ENCODE assay signal across 18 cellular contexts in the genomic region with DNA sequence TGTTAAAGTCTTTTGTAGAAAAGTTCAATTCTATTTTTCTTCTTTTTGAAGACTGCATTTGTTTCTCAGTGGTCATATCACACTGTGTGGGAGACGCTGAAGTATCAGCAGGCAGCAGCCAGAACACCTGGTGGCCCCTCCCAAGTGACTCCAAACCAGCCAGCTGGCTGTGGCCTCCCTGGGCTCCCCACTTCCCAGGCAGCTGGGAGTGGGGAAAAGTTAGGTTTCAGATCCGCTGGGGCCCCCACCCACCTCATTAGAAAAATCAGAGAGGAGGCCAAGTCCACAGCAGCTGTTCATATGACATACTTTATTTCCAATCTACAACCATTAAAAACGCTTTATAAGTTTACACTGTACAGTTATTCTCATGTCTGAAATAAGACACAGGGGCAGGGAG. TPM values are rescaled to one million over a fixed set of nuclear protein-coding genes. Genes with fewer than 3 reads are reported as not detected.
A peak's percentile ranks its signal among the peaks of the same experiment; 100 is the strongest.
DNase-seq lines count a peak whose midpoint lies in the region; FAIRE-seq lines count a peak whose summit lies in the region.
"Had no signal": no experiment of that assay in that cellular context is flagged by ENCODE, and none has a peak within 500 bp of the region (broad histone marks: within the 10 kb centered on the region; RNA-seq: fewer than 3 reads in every experiment).

No MANE protein-coding gene starts in this region.

- H3K27me3 ChIP-seq in small intestine (ENCODE audit: control insufficient read depth in 2 of 2, insufficient read depth in 2 of 2, low read length in 2 of 2): no peaks in the 10 kb centered on the region

- peaks cover 68% of the 10 kb centered on the region for H3K4me1 Mint-ChIP-seq in dendritic cell treated with granulocyte-macrophage colony-stimulating factor and Interleukin-4, amounts not matched to agents 40 ng/mL and 50 ng/mL, for 4 days (ENCODE audit: low read depth)

- 25 to 43% (median 32%) methylated on average over 3 of the region's 3 CpGs for WGBS in small intestine, 3 donors

- FAIRE-seq in small intestine (lab: Jason Lieb, UNC): no peak

- H3K27ac ChIP-seq in small intestine (ENCODE audit: low read depth in 1 of 2, low read length in 1 of 2): no peak overlapping the region
- H3K27ac ChIP-seq: 22Rv1 had no signal

- peaks cover 3% of the 10 kb centered on the region in 2 donors for H3K4me1 ChIP-seq in small intestine (ENCODE audit: control insufficient read depth in 2 of 2, insufficient read depth in 1 of 2, low read depth in 1 of 2, low read length in 1 of 2)

- H3K9me3 Mint-ChIP-seq in dendritic cell treated with granulocyte-macrophage colony-stimulating factor and Interleukin-4, amounts not matched to agents 40 ng/mL and 50 ng/mL, for 4 days: no peaks in the 10 kb centered on the region

- H3K36me3 ChIP-seq in small intestine (ENCODE audit: control insufficient read depth in 2 of 2, insufficient read depth in 2 of 2, low read length in 2 of 2): no peaks in the 10 kb centered on the region

- DNase-seq in NCI-H2081 (lab: John Stamatoyannopoulos, UW): peak; percentile 23 to 56
- no peak for DNase-seq in NCI-H2081 treated with DMSO at 0.1 percent for 48 hours (lab: John Stamatoyannopoulos, UW)
- peak; percentile 25 to 40 for DNase-seq in NCI-H446 (lab: John Stamatoyannopoulos, UW)
- peak; percentile 56 for DNase-seq in posterior vena cava (ENCODE audit: low spot score)
- DNase-seq in activated CD4-positive, alpha-beta T cell treated with anti-CD3 and anti-CD28 coated beads, Interleukin-2, amount 50 U/mL, for 4 hours: no peak
- no peak for DNase-seq in small intestine
- DNase-seq in dedifferentiated amniotic fluid mesenchymal stem cell (ENCODE audit: extremely low spot score): no peak
- DNase-seq: DMS153, EL, H9, NCI-H1417, NCI-H1930, NCI-H226, NCI-H69, PC-3, SK-N-SH had no signal

- intact Hi-C loops in dendritic cell treated with granulocyte-macrophage colony-stimulating factor and Interleukin-4, amounts not matched to agents 40 ng/mL and 50 ng/mL, for 4 days (cut with micrococcal nuclease): loop anchor here (10.0 kb wide), 1 partner anchor 88 kb away; a partner anchor contains a TSS
- intact Hi-C loops in posterior vena cava (cut with DNase I): no loop called here

- H3K4me3 ChIP-seq in small intestine (ENCODE audit: low read depth in 1 of 2, low read length in 2 of 2): no peak overlapping the region

- peaks cover 35% of the 10 kb centered on the region for H3K36me3 Mint-ChIP-seq in dendritic cell treated with granulocyte-macrophage colony-stimulating factor and Interleukin-4, amounts not matched to agents 40 ng/mL and 50 ng/mL, for 4 days (ENCODE audit: low read depth)

- no peak overlapping the region for H3K4me3 Mint-ChIP-seq in dendritic cell treated with granulocyte-macrophage colony-stimulating factor and Interleukin-4, amounts not matched to agents 40 ng/mL and 50 ng/mL, for 4 days
- H3K4me3 Mint-ChIP-seq: H9 had no signal

- no peaks in the 10 kb centered on the region for H3K27me3 Mint-ChIP-seq in dendritic cell treated with granulocyte-macrophage colony-stimulating factor and Interleukin-4, amounts not matched to agents 40 ng/mL and 50 ng/mL, for 4 days

- no peaks in the 10 kb centered on the region for H3K9me3 ChIP-seq in small intestine (ENCODE audit: control insufficient read depth, low read depth)
- H3K9me3 ChIP-seq: SK-N-SH had no signal

- H3K27ac Mint-ChIP-seq in dendritic cell treated with granulocyte-macrophage colony-stimulating factor and Interleukin-4, amounts not matched to agents 40 ng/mL and 50 ng/mL, for 4 days: peak overlapping the region; percentile 91

RNA-seq across cellular contexts. Expression of a gene that starts 3.6 kb away (rescaled TPM):
- 1 to 10 TPM; 7.1 to 7.2 TPM for total RNA-seq in posterior vena cava
- 10 to 100 TPM in 2 of 3 donors, 1 to 10 TPM in 1; 8.9 to 12.5 (median 10.7) TPM for polyA plus RNA-seq in small intestine

RNA-seq across cellular contexts. Expression of a gene that starts 31.3 kb away (rescaled TPM):
- total RNA-seq in posterior vena cava: 10 to 100 TPM; 24.2 to 24.9 TPM
- polyA plus RNA-seq in small intestine: 10 to 100 TPM; 23.8 to 40.9 (median 26.5) TPM

Comparison
In these comparisons a context has a peak if more than half of its experiments do, and no peak if none do; other contexts are left out.
1. DNase-seq: peak in NCI-H2081 (2 of 2), NCI-H446 (2 of 2) and posterior vena cava (single experiment); none in NCI-H2081 treated with DMSO at 0.1 percent for 48 hours (single experiment), activated CD4-positive, alpha-beta T cell treated with anti-CD3 and anti-CD28 coated beads, Interleukin-2, amount 50 U/mL, for 4 hours (0 of 2), small intestine (single experiment) and dedifferentiated amniotic fluid mesenchymal stem cell (single experiment).